1 cellular context compared by ENCODE assay signal in genomic region chr5:173615884-173616576, GRCh38.
A peak's percentile ranks its signal among the peaks of the same experiment; 100 is the strongest.
TF ChIP-seq lines count a peak whose summit lies in the region.

No MANE protein-coding gene starts in this region.

TF ChIP-seq in HepG2, 621 proteins besides CTCF, POLR2A, EP300 and RAD21 (continued from another document and continues in another):
- TF ChIP-seq ZXDC (CRISPR knock-in tag; IDR thresholded peaks at IDR 0.05), result no peak
- no peak for TF ChIP-seq ZFYVE20 (CRISPR knock-in tag; IDR thresholded peaks at IDR 0.05; ENCODE audit: borderline replicate concordance, low read depth)
- TF ChIP-seq ZBTB33 (CRISPR knock-in tag; IDR thresholded peaks at IDR 0.05), result no peak
- no peak for TF ChIP-seq SMAD1 (CRISPR knock-in tag; IDR thresholded peaks at IDR 0.05; ENCODE audit: borderline replicate concordance, low read depth)
- TF ChIP-seq MED1 (CRISPR knock-in tag; IDR thresholded peaks at IDR 0.05), result no peak
- no peak for TF ChIP-seq ZFP36L1 (CRISPR knock-in tag; IDR thresholded peaks at IDR 0.05)
- TF ChIP-seq ZNF451 (CRISPR knock-in tag; IDR thresholded peaks at IDR 0.05), result no peak
- no peak for TF ChIP-seq ZC3H4 (CRISPR knock-in tag; IDR thresholded peaks at IDR 0.05; ENCODE audit: borderline replicate concordance)
- TF ChIP-seq ZNF263 (CRISPR knock-in tag; IDR thresholded peaks at IDR 0.05), result no peak
- TF ChIP-seq TFDP2 (CRISPR knock-in tag; IDR thresholded peaks at IDR 0.05), result peak; percentile 16; the same call in 1 of the 2 replicates
- TF ChIP-seq FOXA3 (CRISPR knock-in tag; IDR thresholded peaks at IDR 0.05), result no peak
- TF ChIP-seq ZNF672 (CRISPR knock-in tag; IDR thresholded peaks at IDR 0.05), result no peak
- TF ChIP-seq LCORL (IDR thresholded peaks at IDR 0.05), result no peak
- 0 out of 2 replicates have a peak, but pooled peaks have one; percentile 24 for TF ChIP-seq LCORL (CRISPR knock-in tag; IDR thresholded peaks at IDR 0.05)
- TF ChIP-seq ZNF557 (CRISPR knock-in tag; IDR thresholded peaks at IDR 0.05), result no peak
- TF ChIP-seq ZNF839 (CRISPR knock-in tag; IDR thresholded peaks at IDR 0.05; ENCODE audit: borderline replicate concordance), result no peak
- no peak for TF ChIP-seq CCDC6 (CRISPR knock-in tag; IDR thresholded peaks at IDR 0.05)
- TF ChIP-seq ZNF703 (CRISPR knock-in tag; IDR thresholded peaks at IDR 0.05; ENCODE audit: borderline replicate concordance), result no peak
- TF ChIP-seq DNMT1 (CRISPR knock-in tag; IDR thresholded peaks at IDR 0.05), result no peak
- TF ChIP-seq DMTF1 (CRISPR knock-in tag; IDR thresholded peaks at IDR 0.05), result no peak
- no peak for TF ChIP-seq MTERF4 (CRISPR knock-in tag; IDR thresholded peaks at IDR 0.05)
- TF ChIP-seq GABPA (IDR thresholded peaks at IDR 0.05; ENCODE audit: low read depth, low read length), result no peak
- TF ChIP-seq GABPA (CRISPR knock-in tag; IDR thresholded peaks at IDR 0.05; ENCODE audit: low read depth), result no peak
- no peak for TF ChIP-seq ZNF343 (CRISPR knock-in tag; IDR thresholded peaks at IDR 0.05)
- TF ChIP-seq JUNB (CRISPR knock-in tag; IDR thresholded peaks at IDR 0.05; ENCODE audit: borderline replicate concordance), result no peak
- no peak for TF ChIP-seq ONECUT2 (CRISPR knock-in tag; IDR thresholded peaks at IDR 0.05)
- TF ChIP-seq PPARG (CRISPR knock-in tag; conservative IDR thresholded peaks at IDR 0.05), result no peak
- TF ChIP-seq HIC2 (CRISPR knock-in tag; IDR thresholded peaks at IDR 0.05; ENCODE audit: low read depth), result no peak
- TF ChIP-seq KLF15 (CRISPR knock-in tag; IDR thresholded peaks at IDR 0.05; ENCODE audit: borderline replicate concordance), result no peak
- TF ChIP-seq MATR3 (CRISPR knock-in tag; IDR thresholded peaks at IDR 0.05), result no peak
- no peak for TF ChIP-seq ZNF3 (CRISPR knock-in tag; IDR thresholded peaks at IDR 0.05)
- no peak for TF ChIP-seq PRDM15 (CRISPR knock-in tag; IDR thresholded peaks at IDR 0.05)
- no peak for TF ChIP-seq ELF3 (CRISPR knock-in tag; IDR thresholded peaks at IDR 0.05)
- TF ChIP-seq CREM (IDR thresholded peaks at IDR 0.05), result no peak
- no peak for TF ChIP-seq CREM (CRISPR knock-in tag; IDR thresholded peaks at IDR 0.05)
- no peak for TF ChIP-seq TEAD2 (CRISPR knock-in tag; IDR thresholded peaks at IDR 0.05)
- TF ChIP-seq CHCHD3 (CRISPR knock-in tag; IDR thresholded peaks at IDR 0.05), result no peak
- no peak for TF ChIP-seq RXRA (CRISPR knock-in tag; IDR thresholded peaks at IDR 0.05)
- no peak for TF ChIP-seq ZNF660 (CRISPR knock-in tag; IDR thresholded peaks at IDR 0.05; ENCODE audit: borderline replicate concordance, low read depth)
- TF ChIP-seq ZNF382 (CRISPR knock-in tag; IDR thresholded peaks at IDR 0.05; ENCODE audit: borderline replicate concordance), result no peak
- TF ChIP-seq KMT2B (CRISPR knock-in tag; IDR thresholded peaks at IDR 0.05), result no peak
- 0 out of 2 replicates have a peak, but pooled peaks have one; percentile 68 for TF ChIP-seq ZNF879 (CRISPR knock-in tag; IDR thresholded peaks at IDR 0.05)
- no peak for TF ChIP-seq ZNF468 (CRISPR knock-in tag; IDR thresholded peaks at IDR 0.05)
- TF ChIP-seq ZFP91 (CRISPR knock-in tag; IDR thresholded peaks at IDR 0.05; ENCODE audit: borderline replicate concordance), result peak; percentile 25; the same call in 1 of the 2 replicates
- TF ChIP-seq NR3C1 (CRISPR knock-in tag; IDR thresholded peaks at IDR 0.05), result no peak
- no peak; the same call in 1 of the 2 replicates for TF ChIP-seq DMAP1 (CRISPR knock-in tag; IDR thresholded peaks at IDR 0.05)
- TF ChIP-seq MTF1 (CRISPR knock-in tag; IDR thresholded peaks at IDR 0.05), result no peak
- TF ChIP-seq TRIM22 (IDR thresholded peaks at IDR 0.05), result no peak
